In the genomic region with DNA sequence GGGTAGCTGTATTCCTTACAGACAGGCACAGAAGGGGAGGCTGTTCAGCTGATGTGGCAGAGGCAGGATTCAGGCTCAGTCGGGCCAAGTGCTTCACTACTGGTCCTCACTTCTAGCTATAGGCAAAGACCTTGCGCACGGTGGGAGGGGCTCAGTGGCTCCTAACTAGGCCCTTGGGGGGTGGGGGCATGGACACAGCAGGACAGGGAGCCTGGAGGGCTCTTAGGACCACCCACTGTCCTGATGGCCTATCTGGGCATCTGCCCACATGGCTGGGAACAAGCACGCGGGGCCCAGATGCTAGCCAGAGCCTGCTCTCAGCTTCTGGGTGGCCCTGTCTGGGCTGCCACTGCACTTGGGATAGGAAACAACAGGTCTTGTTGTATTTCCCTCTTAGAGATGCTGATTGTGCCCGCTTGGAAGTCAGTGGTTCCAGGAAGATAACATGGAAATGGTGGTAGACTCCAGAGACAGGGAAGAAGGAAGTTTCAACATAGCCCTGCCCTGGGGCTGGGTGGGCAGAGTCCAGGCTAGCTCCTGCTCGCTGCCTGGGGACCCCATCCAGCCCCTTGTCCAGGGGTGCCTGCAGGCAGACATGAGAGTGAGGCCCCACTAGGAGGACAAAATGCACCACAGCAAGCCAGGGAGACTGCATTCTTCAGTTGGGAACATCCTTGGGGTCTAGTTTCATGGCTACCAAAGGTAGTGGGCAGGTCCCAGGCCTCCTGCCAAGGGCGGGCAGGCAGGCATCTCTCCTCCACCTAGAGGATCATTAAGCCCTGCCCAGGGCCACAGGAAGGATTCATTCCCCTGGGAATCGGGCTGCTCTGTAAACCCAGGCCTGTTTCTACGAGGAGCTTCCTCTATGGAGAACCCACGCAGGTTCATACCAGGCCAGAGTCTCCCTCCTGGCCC, we compare ENCODE assay signal across 15 cellular contexts.
DNase-seq lines count a peak whose midpoint lies in the region; ATAC-seq and TF ChIP-seq lines count a peak whose summit lies in the region.
"Had no signal": no experiment of that assay in that cellular context is flagged by ENCODE, and none has a peak within 500 bp of the region (broad histone marks: within the 10 kb centered on the region; RNA-seq: fewer than 3 reads in every experiment).

No MANE protein-coding gene starts in this region.

- H3K4me2 ChIP-seq in GM23338, result no peak overlapping the region
- peak overlapping the region; percentile 40 for H3K4me2 ChIP-seq in smooth muscle cell
- H3K4me2 ChIP-seq: KMS-11 had no signal

- no peaks in the 10 kb centered on the region for H3F3A ChIP-seq in GM23338 (replicated peaks; ENCODE audit: low read depth)
- peaks cover 18% of the 10 kb centered on the region for H3F3A ChIP-seq in smooth muscle cell (ENCODE audit: low read depth)

- no peak for DNase-seq in GM23338 (ENCODE audit: low spot score)
- no peak for DNase-seq in adipocyte (ENCODE audit: low read depth)
- DNase-seq in lower lobe of right lung, result no peak
- DNase-seq in smooth muscle cell (lab: John Stamatoyannopoulos, UW; ENCODE audit: unreplicated experiment), result no peak
- DNase-seq in cerebellar cortex (ENCODE audit: low spot score), result no peak
- no peak for DNase-seq in NCI-H2227 treated with DMSO at 0.1 percent for 48 hours (lab: John Stamatoyannopoulos, UW)
- DNase-seq: activated CD4-positive, alpha-beta memory T cell treated with anti-CD3 and anti-CD28 coated beads, Interleukin-2, amount 10 ng/mL, durations not matched to agents 7 days and 5 days; activated gamma-delta T cell treated with Interleukin-2 at 50 U/mL for 16 hours; CD4-positive, alpha-beta memory T cell; NCI-H2029; stimulated activated CD4-positive, alpha-beta T cell treated with anti-CD3 and anti-CD28 coated beads, Interleukin-2, amount 100 ng/mL, for 24 hours; T-helper 2 cell had no signal

- no peaks in the 10 kb centered on the region for H3K9me2 ChIP-seq in GM23338 (ENCODE audit: insufficient read depth)

- H2AFZ ChIP-seq in GM23338 (no peak overlapping the region), smooth muscle cell (ENCODE audit: low read depth) (no peak overlapping the region)

- H3K4me3 ChIP-seq in GM23338 (no peak overlapping the region), adipocyte (ENCODE audit: low read length) (no peak overlapping the region), lower lobe of right lung (no peak overlapping the region), smooth muscle cell (no peak overlapping the region)

- 0 out of 2 replicates have a peak, but pooled peaks cover 5% of the 10 kb centered on the region for H4K20me1 ChIP-seq in GM23338 (replicated peaks; ENCODE audit: insufficient read depth)
- peaks cover 67% of the 10 kb centered on the region for H4K20me1 ChIP-seq in smooth muscle cell (ENCODE audit: low read depth)

- H3K27me3 ChIP-seq in GM23338 (ENCODE audit: insufficient read depth) (no peaks in the 10 kb centered on the region), adipocyte (replicated peaks; ENCODE audit: control insufficient read depth, insufficient read depth, low read length) (no peaks in the 10 kb centered on the region), lower lobe of right lung (ENCODE audit: low read depth) (no peaks in the 10 kb centered on the region), smooth muscle cell (ENCODE audit: low read depth) (no peaks in the 10 kb centered on the region)

- H3K36me3 ChIP-seq in GM23338 (ENCODE audit: insufficient read depth) (0 out of 2 replicates have a peak, but pooled peaks cover 7% of the 10 kb centered on the region), adipocyte (ENCODE audit: control insufficient read depth, insufficient read depth, low read length, severe bottlenecking) (peaks cover 88% of the 10 kb centered on the region), lower lobe of right lung (peaks cover 79% of the 10 kb centered on the region), smooth muscle cell (ENCODE audit: low read depth) (peaks cover 4% of the 10 kb centered on the region)

- intact Hi-C loops in lower lobe of right lung (cut with DNase I), result no loop called here

- peaks cover 5% of the 10 kb centered on the region; the same call in 2 of the 3 replicates for H3K4me1 Mint-ChIP-seq in GM23338
- H3K4me1 Mint-ChIP-seq: activated CD4-positive, alpha-beta memory T cell treated with anti-CD3 and anti-CD28 coated beads, Interleukin-2, amount 10 ng/mL, durations not matched to agents 7 days and 5 days; CD4-positive, alpha-beta memory T cell; stimulated activated effector memory CD8-positive, alpha-beta T cell treated with anti-CD3 and anti-CD28 coated beads, Interleukin-12 subunit alpha, Interleukin-12 subunit beta, amount 100 ng/mL, for 72 hours had no signal

- ATAC-seq in GM23338 (peak; percentile 7; the same call in 1 of the 3 replicates), lower lobe of right lung (no peak), HG02938 (IDR thresholded peaks at IDR 0.05; ENCODE audit: unreplicated experiment) (no peak)
- ATAC-seq: stimulated activated effector memory CD8-positive, alpha-beta T cell treated with anti-CD3 and anti-CD28 coated beads, Interleukin-12 subunit alpha, Interleukin-12 subunit beta, amount 100 ng/mL, for 72 hours had no signal

- H3K36me3 Mint-ChIP-seq in GM23338 (ENCODE audit: low read depth), result peaks cover 6% of the 10 kb centered on the region; the same call in 2 of the 3 replicates
- H3K36me3 Mint-ChIP-seq: CD4-positive, alpha-beta memory T cell; stimulated activated effector memory CD8-positive, alpha-beta T cell treated with anti-CD3 and anti-CD28 coated beads, Interleukin-12 subunit alpha, Interleukin-12 subunit beta, amount 100 ng/mL, for 72 hours had no signal

- peaks cover 4% of the 10 kb centered on the region for H3K27me3 Mint-ChIP-seq in GM23338 (ENCODE audit: insufficient read depth, low read depth, poor library complexity)
- H3K27me3 Mint-ChIP-seq: activated CD4-positive, alpha-beta memory T cell treated with anti-CD3 and anti-CD28 coated beads, Interleukin-2, amount 10 ng/mL, durations not matched to agents 7 days and 5 days; CD4-positive, alpha-beta memory T cell had no signal

- H3K27ac Mint-ChIP-seq in GM23338, result no peak overlapping the region
- H3K27ac Mint-ChIP-seq: activated CD4-positive, alpha-beta memory T cell treated with anti-CD3 and anti-CD28 coated beads, Interleukin-2, amount 10 ng/mL, durations not matched to agents 7 days and 5 days; CD4-positive, alpha-beta memory T cell; stimulated activated effector memory CD8-positive, alpha-beta T cell treated with anti-CD3 and anti-CD28 coated beads, Interleukin-12 subunit alpha, Interleukin-12 subunit beta, amount 100 ng/mL, for 72 hours had no signal

- peaks cover 6% of the 10 kb centered on the region for H3K4me1 ChIP-seq in GM23338 (ENCODE audit: insufficient read depth)
- peaks cover 34% of the 10 kb centered on the region for H3K4me1 ChIP-seq in adipocyte (ENCODE audit: control insufficient read depth, insufficient read depth, low read length)
- peaks cover 16% of the 10 kb centered on the region for H3K4me1 ChIP-seq in lower lobe of right lung
- peaks cover 16% of the 10 kb centered on the region for H3K4me1 ChIP-seq in smooth muscle cell (ENCODE audit: low read depth)

- H3K9me3 ChIP-seq in adipocyte (ENCODE audit: control insufficient read depth, low read length), result no peaks in the 10 kb centered on the region
- H3K9me3 ChIP-seq in lower lobe of right lung, result no peaks in the 10 kb centered on the region
- no peaks in the 10 kb centered on the region for H3K9me3 ChIP-seq in smooth muscle cell (replicated peaks; ENCODE audit: low read depth)

- H3K9ac ChIP-seq in adipocyte (ENCODE audit: low read length) (peak overlapping the region; percentile 63), smooth muscle cell (ENCODE audit: low read depth) (peak overlapping the region; percentile 25)
- H3K9ac ChIP-seq: KMS-11 had no signal

- WGBS in smooth muscle cell (ENCODE audit: low lambda C conversion rate), result 86% methylated on average over 11 of the region's 11 CpGs

- H3K9me3 Mint-ChIP-seq in GM23338, result no peaks in the 10 kb centered on the region
- H3K9me3 Mint-ChIP-seq: activated CD4-positive, alpha-beta memory T cell treated with anti-CD3 and anti-CD28 coated beads, Interleukin-2, amount 10 ng/mL, durations not matched to agents 7 days and 5 days; CD4-positive, alpha-beta memory T cell; stimulated activated effector memory CD8-positive, alpha-beta T cell treated with anti-CD3 and anti-CD28 coated beads, Interleukin-12 subunit alpha, Interleukin-12 subunit beta, amount 100 ng/mL, for 72 hours had no signal

- H3K4me3 Mint-ChIP-seq in GM23338, result no peak overlapping the region
- H3K4me3 Mint-ChIP-seq: activated CD4-positive, alpha-beta memory T cell treated with anti-CD3 and anti-CD28 coated beads, Interleukin-2, amount 10 ng/mL, durations not matched to agents 7 days and 5 days; CD4-positive, alpha-beta memory T cell; stimulated activated effector memory CD8-positive, alpha-beta T cell treated with anti-CD3 and anti-CD28 coated beads, Interleukin-12 subunit alpha, Interleukin-12 subunit beta, amount 100 ng/mL, for 72 hours had no signal

- TF ChIP-seq CTCF in GM23338 (conservative IDR thresholded peaks at IDR 0.05; ENCODE audit: low read depth in 2 of 2) (no peak), lower lobe of right lung (IDR thresholded peaks at IDR 0.05) (no peak), smooth muscle cell (IDR thresholded peaks at IDR 0.05; ENCODE audit: borderline replicate concordance, insufficient read depth, poor library complexity, severe bottlenecking) (no peak)

- H3K27ac ChIP-seq in GM23338 (ENCODE audit: low read depth) (no peak overlapping the region), lower lobe of right lung (peak overlapping the region; percentile 28), smooth muscle cell (ENCODE audit: low read depth) (peak overlapping the region; percentile 89)
- H3K27ac ChIP-seq: KMS-11 had no signal

- H3K79me2 ChIP-seq in GM23338 (replicated peaks; ENCODE audit: insufficient read depth) (no peaks in the 10 kb centered on the region), smooth muscle cell (ENCODE audit: low read depth) (peaks cover 7% of the 10 kb centered on the region)

TF ChIP-seq in GM23338, 12 proteins besides CTCF, POLR2A, EP300 and RAD21 (continues in another document):
- TF ChIP-seq JUNB (IDR thresholded peaks at IDR 0.05; ENCODE audit: unreplicated experiment) (no peak), EZH2 (IDR thresholded peaks at IDR 0.05; ENCODE audit: low read depth, unreplicated experiment) (no peak), ZNF331 (CRISPR knock-in tag; IDR thresholded peaks at IDR 0.05; ENCODE audit: low read depth) (no peak), NANOG (IDR thresholded peaks at IDR 0.05; ENCODE audit: borderline replicate concordance) (no peak), POLR2AphosphoS5 (IDR thresholded peaks at IDR 0.05; ENCODE audit: low read depth) (no peak)
